ENCODE assay signal across 17 cellular contexts in genomic region chr6:42821341-42821668, GRCh38. TPM values are rescaled to one million over a fixed set of nuclear protein-coding genes. Genes with fewer than 3 reads are reported as not detected.
DNase-seq lines count a peak whose midpoint lies in the region; ATAC-seq and TF ChIP-seq lines count a peak whose summit lies in the region.
"Had no signal": no experiment of that assay in that cellular context is flagged by ENCODE, and none has a peak within 500 bp of the region (broad histone marks: within the 10 kb centered on the region; RNA-seq: fewer than 3 reads in every experiment).

No MANE protein-coding gene starts in this region.

- peaks cover 29% of the 10 kb centered on the region for H3K4me1 Mint-ChIP-seq in nephron

- no peaks in the 10 kb centered on the region; the same call in none of the 2 replicates for H3K36me3 ChIP-seq in IMR-90 (ENCODE audit: control insufficient read depth, insufficient read depth, low read length)
- peaks cover 16% of the 10 kb centered on the region for H3K36me3 ChIP-seq in thoracic aorta

- CTCF ChIA-PET in IMR-90 (lab: Yijun Ruan, JAX), result no interaction called here

- TF ChIP-seq RAD21 in IMR-90 (IDR thresholded peaks at IDR 0.05; ENCODE audit: low read length), result no peak

- no peak overlapping the region for H3K23ac ChIP-seq in IMR-90 (ENCODE audit: low read depth, low read length)

- H3K27me3 Mint-ChIP-seq in nephron (ENCODE audit: low read depth), result no peaks in the 10 kb centered on the region
- H3K27me3 Mint-ChIP-seq: memory B cell; stimulated activated naive CD8-positive, alpha-beta T cell treated with anti-CD3 and anti-CD28 coated beads, Interleukin-15, amount 100 ng/mL, for 72 hours had no signal

- H4K20me1 ChIP-seq in IMR-90 (ENCODE audit: insufficient read depth, low read length), result no peaks in the 10 kb centered on the region

- peaks cover 0 to 14% of the 10 kb centered on the region in 2 experiments; a peak in 2 of 4 replicates for H3K79me1 ChIP-seq in IMR-90 (ENCODE audit: low read depth in 1 of 2, low read length in 2 of 2)

- H4K8ac ChIP-seq in IMR-90 (ENCODE audit: low read depth in 2 of 2, low read length in 2 of 2), result no peak overlapping the region

- peak overlapping the region in 1 of 3 experiments; percentile 19 for H3K4me3 Mint-ChIP-seq in nephron
- H3K4me3 Mint-ChIP-seq: activated naive CD4-positive, alpha-beta T cell treated with anti-CD3 and anti-CD28 coated beads for 36 hours; memory B cell; stimulated activated naive CD8-positive, alpha-beta T cell treated with anti-CD3 and anti-CD28 coated beads, Interleukin-15, amount 100 ng/mL, for 72 hours had no signal

- no peak for TF ChIP-seq POLR2A in IMR-90 (IDR thresholded peaks at IDR 0.05; ENCODE audit: low read depth, low read length)

- in situ Hi-C loops in IMR-90 (cut with MboI; ENCODE audit: low sequenced_read_pairs), result no loop called here

- no peaks in the 10 kb centered on the region for H3K36me3 Mint-ChIP-seq in nephron (ENCODE audit: low read depth)

- H2AFZ ChIP-seq in IMR-90 (replicated peaks; ENCODE audit: low read length, poor library complexity), result no peak overlapping the region

- no peak for ATAC-seq in IMR-90 (ENCODE audit: low read depth)
- ATAC-seq in thoracic aorta (ENCODE audit: insufficient number of reproducible peaks, low FRiP score, low read depth), result no peak
- no peak for ATAC-seq in HG03565 (IDR thresholded peaks at IDR 0.05; ENCODE audit: unreplicated experiment)
- ATAC-seq in HG02588 (IDR thresholded peaks at IDR 0.05; ENCODE audit: unreplicated experiment), result no peak
- ATAC-seq in HG03139 (IDR thresholded peaks at IDR 0.05; ENCODE audit: unreplicated experiment), result no peak
- ATAC-seq: HepG2; stimulated activated naive CD8-positive, alpha-beta T cell treated with anti-CD3 and anti-CD28 coated beads, Interleukin-15, amount 100 ng/mL, for 72 hours had no signal

- H2AK5ac ChIP-seq in IMR-90 (ENCODE audit: low read depth, low read length), result no peak overlapping the region

- H2BK5ac ChIP-seq in IMR-90 (ENCODE audit: low read depth, low read length, poor library complexity, severe bottlenecking), result no peak overlapping the region

- peak overlapping the region; percentile 34 to 80 (median 67) for H3K27ac Mint-ChIP-seq in nephron
- H3K27ac Mint-ChIP-seq: activated naive CD4-positive, alpha-beta T cell treated with anti-CD3 and anti-CD28 coated beads for 36 hours had no signal

- H3K4me2 ChIP-seq in IMR-90 (ENCODE audit: low read depth, low read length), result no peak overlapping the region

- intact Hi-C loops in IMR-90 (cut with micrococcal nuclease), result no loop called here

- no peaks in the 10 kb centered on the region; the same call in 1 of the 2 replicates for H3K4me1 ChIP-seq in IMR-90 (ENCODE audit: control insufficient read depth, insufficient read depth, low read length)
- H3K4me1 ChIP-seq in thoracic aorta (ENCODE audit: control insufficient read depth in 1 of 2, low read depth in 2 of 2), result peaks cover 14 to 25% of the 10 kb centered on the region in 2 donors

- no peak overlapping the region; the same call in 1 of the 2 replicates for H3K4ac ChIP-seq in IMR-90 (ENCODE audit: low read depth, low read length)

- H3K9me3 Mint-ChIP-seq in nephron, result no peaks in the 10 kb centered on the region
- H3K9me3 Mint-ChIP-seq: activated naive CD4-positive, alpha-beta T cell treated with anti-CD3 and anti-CD28 coated beads for 36 hours; memory B cell; stimulated activated naive CD8-positive, alpha-beta T cell treated with anti-CD3 and anti-CD28 coated beads, Interleukin-15, amount 100 ng/mL, for 72 hours had no signal

- H3K9ac ChIP-seq in IMR-90 (ENCODE audit: low read depth, low read length), result no peak overlapping the region

- no peak overlapping the region for H2BK15ac ChIP-seq in IMR-90 (ENCODE audit: low read depth, low read length)

- no peak overlapping the region for H2BK120ac ChIP-seq in IMR-90 (ENCODE audit: low read depth, low read length)

- no CpG with 5 or more reads among the region's 3 CpGs for WGBS in IMR-90 (ENCODE audit: extremely low coverage in 2 of 2, insufficient read length in 1 of 2), 2 experiments

- dilution Hi-C loops in IMR-90 (cut with HindIII; ENCODE audit: low sequenced_read_pairs, unreplicated experiment), result no loop called here

- H3K27me3 ChIP-seq in IMR-90 (ENCODE audit: control insufficient read depth, insufficient read depth, low read length) (no peaks in the 10 kb centered on the region), thoracic aorta (replicated peaks; ENCODE audit: insufficient read depth) (no peaks in the 10 kb centered on the region)
- H3K27me3 ChIP-seq: cardiac muscle cell had no signal

- H3K27ac ChIP-seq in IMR-90 (ENCODE audit: insufficient read depth, low read length) (no peak overlapping the region), caudate nucleus (ENCODE audit: low read depth, low read length) (peak overlapping the region; percentile 24), thoracic aorta (peak overlapping the region; percentile 49 to 66)

- H3K18ac ChIP-seq in IMR-90 (ENCODE audit: low read depth, low read length), result no peak overlapping the region

- POLR2A ChIA-PET in IMR-90 (lab: Charles Lee; ENCODE audit: unreplicated experiment), result no interaction called here

- H3K4me3 ChIP-seq in IMR-90 (ENCODE audit: insufficient read depth, low read depth, low read length), result no peak overlapping the region
- peak overlapping the region; percentile 55 for H3K4me3 ChIP-seq in thoracic aorta
- H3K4me3 ChIP-seq: cardiac muscle cell had no signal

- H3K9me3 ChIP-seq in IMR-90 (ENCODE audit: control insufficient read depth, insufficient read depth, low read length) (no peaks in the 10 kb centered on the region), thoracic aorta (no peaks in the 10 kb centered on the region)

- H3K14ac ChIP-seq in IMR-90 (replicated peaks; ENCODE audit: low read depth, low read length), result peak overlapping the region; percentile 66; the same call in 1 of the 2 replicates

- BruUV-seq in IMR-90 (replicated peaks; lab: Mats Ljungman, UMichigan), result no TSS peak

- no peak overlapping the region for H4K91ac ChIP-seq in IMR-90 (ENCODE audit: insufficient read depth, low read depth, low read length)

- H3K9me1 ChIP-seq in IMR-90 (ENCODE audit: insufficient read depth, low read length), result peaks cover 6% of the 10 kb centered on the region; the same call in 1 of the 2 replicates

- no peak overlapping the region for H3K56ac ChIP-seq in IMR-90 (ENCODE audit: extremely low read depth, insufficient read depth, low read length)

- TF ChIP-seq CTCF in IMR-90 (conservative IDR thresholded peaks at IDR 0.05; ENCODE audit: low read depth, low read length) (no peak), nephron (IDR thresholded peaks at IDR 0.05; ENCODE audit: unreplicated experiment in 3 of 3) (no peak), thoracic aorta (IDR thresholded peaks at IDR 0.05) (no peak)

- peak overlapping the region; percentile 6 for H2AK9ac ChIP-seq in IMR-90 (replicated peaks; ENCODE audit: low read depth, low read length, poor library complexity)

- H2BK20ac ChIP-seq in IMR-90 (ENCODE audit: low read depth, low read length), result no peak overlapping the region

- no peak for DNase-seq in IMR-90
- peak in 2 of 61 donors; percentile 2 to 16 for DNase-seq in caudate nucleus (lab: John Stamatoyannopoulos, UW)
- no peak for DNase-seq in thoracic aorta (ENCODE audit: low spot score)
- DNase-seq: activated CD8-positive, alpha-beta memory T cell treated with anti-CD3 and anti-CD28 coated beads for 24 hours; activated naive CD4-positive, alpha-beta T cell treated with anti-CD3 and anti-CD28 coated beads for 36 hours; Calu3; NCI-H1105 treated with DMSO at 0.1 percent for 48 hours; NCI-H524; RPMI8226; stimulated activated naive CD8-positive, alpha-beta T cell treated with anti-CD3 and anti-CD28 coated beads, Interleukin-15, amount 100 ng/mL, for 72 hours had no signal

- H4K5ac ChIP-seq in IMR-90 (ENCODE audit: low read depth, low read length), result no peak overlapping the region

TF ChIP-seq in IMR-90, 13 proteins besides CTCF, POLR2A, EP300 and RAD21:
- no peak for TF ChIP-seq USF2 (IDR thresholded peaks at IDR 0.05; ENCODE audit: low read depth, low read length)
TF ChIP-seq in IMR-90: peak in this region for 0.

RNA-seq across cellular contexts. Expression of gene BICRAL, which starts 39.5 kb away (rescaled TPM):
- total RNA-seq in IMR-90 (2012; rRNA removed), result 4.7 and 6.1 TPM in 2 replicates
- 3.9 and 4.0 TPM in 2 replicates for polyA plus RNA-seq in IMR-90 (2012; rRNA removed)
- 1.3 and 1.7 TPM in 2 replicates for polyA plus RNA-seq in IMR-90 (2012; cell fraction: cytosol; rRNA removed)
- polyA plus RNA-seq in IMR-90 (2012; cell fraction: nucleus; rRNA removed; ENCODE audit: low replicate concordance), result 3.4 and 9.8 TPM in 2 replicates
- total RNA-seq in thoracic aorta, result 10 to 100 TPM; 16.5 to 18.8 TPM

RNA-seq across cellular contexts. Expression of gene RPL7L1, which starts 58.1 kb away (rescaled TPM):
- total RNA-seq in IMR-90 (2012; rRNA removed) (112 and 125 TPM in 2 replicates), thoracic aorta (10 to 100 TPM; 55.5 to 75.8 TPM)
- polyA plus RNA-seq in IMR-90 (2012; rRNA removed), result 31.3 and 43.0 TPM in 2 replicates
- 10.1 and 18.2 TPM in 2 replicates for polyA plus RNA-seq in IMR-90 (2012; cell fraction: cytosol; rRNA removed)
- 3.2 and 12.8 TPM in 2 replicates for polyA plus RNA-seq in IMR-90 (2012; cell fraction: nucleus; rRNA removed; ENCODE audit: low replicate concordance)
